8 cellular contexts compared by ENCODE assay signal in the genomic region with DNA sequence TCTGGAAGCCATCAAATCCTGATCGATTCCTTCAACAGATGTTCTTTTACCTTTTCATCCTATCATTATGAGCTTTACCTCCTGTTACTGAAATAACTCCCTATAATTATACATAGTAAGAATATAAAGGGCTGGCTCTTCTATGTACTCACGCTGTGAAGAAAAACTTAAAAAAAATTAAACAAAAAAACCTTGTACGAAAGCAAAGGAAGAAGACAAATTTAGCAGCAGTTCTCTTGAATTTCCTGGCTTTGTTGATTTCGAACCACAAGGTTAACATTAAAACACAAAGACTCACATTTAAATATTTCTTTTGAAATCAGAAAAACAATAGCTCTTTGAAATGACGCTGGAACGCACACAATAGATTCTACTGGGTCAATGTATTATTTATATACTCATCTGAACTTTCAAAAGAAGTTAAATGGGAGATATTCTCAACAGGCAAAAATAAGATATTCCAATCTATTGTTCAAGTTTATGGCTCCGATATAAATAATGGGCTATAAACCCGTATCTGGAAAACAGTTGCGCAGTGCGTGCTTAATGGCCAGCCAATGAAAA. TPM values are rescaled to one million over a fixed set of nuclear protein-coding genes. Genes with fewer than 3 reads are reported as not detected.
DNase-seq lines count a peak whose midpoint lies in the region; ATAC-seq and TF ChIP-seq lines count a peak whose summit lies in the region.

No MANE protein-coding gene starts in this region.

- no peak for ATAC-seq in GM18520 (IDR thresholded peaks at IDR 0.05; ENCODE audit: unreplicated experiment)

- H3K27ac Mint-ChIP-seq in mesothelial cell of epicardium, result peak overlapping the region; percentile 99

- no peaks in the 10 kb centered on the region for H3K9me3 ChIP-seq in HUES6 (ENCODE audit: control insufficient read depth, insufficient read depth, low read depth, low read length)
- H3K9me3 ChIP-seq in mammary epithelial cell (replicated peaks; ENCODE audit: insufficient read depth, low read length), result no peaks in the 10 kb centered on the region

- peaks cover 37% of the 10 kb centered on the region for H3K4me1 Mint-ChIP-seq in mesothelial cell of epicardium

- no peaks in the 10 kb centered on the region for H3K27me3 ChIP-seq in HUES6 (ENCODE audit: control insufficient read depth, insufficient read depth, low read length)
- no peaks in the 10 kb centered on the region for H3K27me3 ChIP-seq in mammary epithelial cell (ENCODE audit: insufficient read depth, low read length)

- WGBS in mammary epithelial cell (ENCODE audit: low coverage, missing lambda C conversion rate), result under 1% methylated on average over 10 of the region's 10 CpGs

- CTCF ChIA-PET in mammary epithelial cell (lab: Charles Lee; ENCODE audit: low non-redundant PET), result no interaction called here

- BruUV-seq in mammary epithelial cell (replicated peaks; lab: Mats Ljungman, UMichigan), result TSS peak; percentile 38

- H3K4me1 ChIP-seq in HUES6 (ENCODE audit: control insufficient read depth, insufficient read depth, low read length) (peaks cover 19% of the 10 kb centered on the region), mammary epithelial cell (ENCODE audit: insufficient read depth, low read length) (peaks cover 41% of the 10 kb centered on the region)

- in situ Hi-C loops in mammary epithelial cell (cut with MboI; ENCODE audit: low sequenced_read_pairs in 2 of 2), result no loop called here

- H2AFZ ChIP-seq in mammary epithelial cell (ENCODE audit: low read depth, low read length), result peak overlapping the region; percentile 97

- peak overlapping the region; percentile 99; the same call in 1 of the 2 replicates for H3K27ac ChIP-seq in HUES6 (ENCODE audit: low read depth, low read length)
- H3K27ac ChIP-seq in mammary epithelial cell (ENCODE audit: insufficient read depth, low read depth, low read length), result peak overlapping the region; percentile 91

- dilution Hi-C loops in mammary epithelial cell (cut with HindIII; ENCODE audit: low sequenced_read_pairs), result no loop called here

- intact Hi-C loops in mammary epithelial cell (cut with micrococcal nuclease), result loop anchor here (1.0 to 5.0 kb wide), 4 partner anchors 19 to 115 kb away; no protein-coding TSS in a partner anchor
- intact Hi-C loops in posterior cingulate gyrus (cut with DNase I), result loop anchor here (5.0 to 10.0 kb wide), 2 partner anchors 53 to 141 kb away; a partner anchor contains a TSS

- peak overlapping the region; percentile 100 for H3K9ac ChIP-seq in HUES6 (ENCODE audit: low read length)
- peak overlapping the region; percentile 98 for H3K9ac ChIP-seq in mammary epithelial cell (ENCODE audit: insufficient read depth, low read length)

- no peaks in the 10 kb centered on the region for H4K20me1 ChIP-seq in mammary epithelial cell (ENCODE audit: insufficient read depth, low read length)

- no peak for TF ChIP-seq CTCF in mammary epithelial cell (conservative IDR thresholded peaks at IDR 0.05 in 1 of 2, IDR thresholded peaks at IDR 0.05 in 1 of 2; ENCODE audit: extremely low read depth in 1 of 2, insufficient read depth in 1 of 2, low read depth in 1 of 2, low read length in 2 of 2)
- TF ChIP-seq CTCF in mesothelial cell of epicardium (IDR thresholded peaks at IDR 0.05; ENCODE audit: unreplicated experiment), result no peak

- peak overlapping the region; percentile 81 for H3K4me3 Mint-ChIP-seq in mesothelial cell of epicardium

- peak overlapping the region; percentile 91 for H3K4me2 ChIP-seq in mammary epithelial cell (ENCODE audit: insufficient read depth, low read depth, low read length)

- H3K36me3 Mint-ChIP-seq in mesothelial cell of epicardium, result peaks cover 4% of the 10 kb centered on the region

- DNase-seq in AG08396 (ENCODE audit: low spot score) (peak; percentile 84), mammary epithelial cell (no peak), mesothelial cell of epicardium (ENCODE audit: low spot score in 2 of 2, unreplicated experiment in 2 of 2) (no peak), amniotic stem cell (lab: John Stamatoyannopoulos, UW) (no peak), KG1 (lab: John Stamatoyannopoulos, UW) (no peak), posterior cingulate gyrus (no peak)

- H3K4me3 ChIP-seq in HUES6 (ENCODE audit: low read depth, low read length) (peak overlapping the region; percentile 70), mammary epithelial cell (replicated peaks in 1 of 3; ENCODE audit: insufficient read depth in 1 of 3, low read depth in 2 of 3, low read length in 3 of 3) (peak overlapping the region; percentile 65 to 87 (median 74))

- H3K79me2 ChIP-seq in mammary epithelial cell (ENCODE audit: insufficient read depth, low read length), result no peaks in the 10 kb centered on the region

- no peaks in the 10 kb centered on the region for H3K36me3 ChIP-seq in HUES6 (ENCODE audit: control insufficient read depth, insufficient read depth, low read length)
- no peaks in the 10 kb centered on the region for H3K36me3 ChIP-seq in mammary epithelial cell (ENCODE audit: insufficient read depth, low read length)

- H3K9me3 Mint-ChIP-seq in mesothelial cell of epicardium, result no peaks in the 10 kb centered on the region

- H3K27me3 Mint-ChIP-seq in mesothelial cell of epicardium (ENCODE audit: low read depth), result no peaks in the 10 kb centered on the region

RNA-seq across cellular contexts. Expression of a gene that starts 13.6 kb away (rescaled TPM):
- 10 to 100 TPM; 32.3 to 48.1 TPM for total RNA-seq in mammary epithelial cell
- 6.5 TPM for polyA plus RNA-seq in mammary epithelial cell
- polyA minus RNA-seq in mammary epithelial cell, result 37.1 TPM
- total RNA-seq in mesothelial cell of epicardium, result 74.5 to 88.0 TPM (median 82.1 TPM) in 3 replicates

RNA-seq across cellular contexts. Expression of a gene that starts 26.5 kb away (rescaled TPM):
- total RNA-seq in mammary epithelial cell (1 to 10 TPM; 1.2 to 1.3 TPM), mesothelial cell of epicardium (2.8 to 3.5 TPM (median 3.0 TPM) in 3 replicates)
- 1.9 TPM for polyA plus RNA-seq in mammary epithelial cell
- polyA minus RNA-seq in mammary epithelial cell, result not detected
